Comparison of ENCODE assay signal across 1 cellular context in the genomic region with DNA sequence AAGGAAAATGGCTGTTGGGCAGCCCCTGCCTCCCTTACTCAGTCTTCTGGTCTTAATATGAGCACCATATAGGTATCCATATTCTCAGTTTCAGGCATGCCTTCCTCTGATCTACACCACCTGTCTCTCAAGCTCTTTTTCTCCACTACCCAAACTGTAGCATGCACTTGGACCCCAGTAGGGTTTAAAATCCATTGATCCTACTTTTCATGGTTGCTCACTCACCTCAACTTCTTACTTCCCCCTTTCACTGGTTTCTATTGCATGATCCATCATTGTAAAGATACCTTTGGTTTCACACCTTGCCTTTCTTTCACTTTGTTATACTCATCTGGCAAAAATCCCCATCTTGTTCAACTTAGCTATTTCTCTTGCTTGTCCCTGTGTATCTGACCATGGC.
TF ChIP-seq lines count a peak whose summit lies in the region.

No MANE protein-coding gene starts in this region.

TF ChIP-seq in GM12878, 131 proteins besides CTCF, POLR2A, EP300 and RAD21 (continued from another document and continues in another):
- TF ChIP-seq, protein P1, sequence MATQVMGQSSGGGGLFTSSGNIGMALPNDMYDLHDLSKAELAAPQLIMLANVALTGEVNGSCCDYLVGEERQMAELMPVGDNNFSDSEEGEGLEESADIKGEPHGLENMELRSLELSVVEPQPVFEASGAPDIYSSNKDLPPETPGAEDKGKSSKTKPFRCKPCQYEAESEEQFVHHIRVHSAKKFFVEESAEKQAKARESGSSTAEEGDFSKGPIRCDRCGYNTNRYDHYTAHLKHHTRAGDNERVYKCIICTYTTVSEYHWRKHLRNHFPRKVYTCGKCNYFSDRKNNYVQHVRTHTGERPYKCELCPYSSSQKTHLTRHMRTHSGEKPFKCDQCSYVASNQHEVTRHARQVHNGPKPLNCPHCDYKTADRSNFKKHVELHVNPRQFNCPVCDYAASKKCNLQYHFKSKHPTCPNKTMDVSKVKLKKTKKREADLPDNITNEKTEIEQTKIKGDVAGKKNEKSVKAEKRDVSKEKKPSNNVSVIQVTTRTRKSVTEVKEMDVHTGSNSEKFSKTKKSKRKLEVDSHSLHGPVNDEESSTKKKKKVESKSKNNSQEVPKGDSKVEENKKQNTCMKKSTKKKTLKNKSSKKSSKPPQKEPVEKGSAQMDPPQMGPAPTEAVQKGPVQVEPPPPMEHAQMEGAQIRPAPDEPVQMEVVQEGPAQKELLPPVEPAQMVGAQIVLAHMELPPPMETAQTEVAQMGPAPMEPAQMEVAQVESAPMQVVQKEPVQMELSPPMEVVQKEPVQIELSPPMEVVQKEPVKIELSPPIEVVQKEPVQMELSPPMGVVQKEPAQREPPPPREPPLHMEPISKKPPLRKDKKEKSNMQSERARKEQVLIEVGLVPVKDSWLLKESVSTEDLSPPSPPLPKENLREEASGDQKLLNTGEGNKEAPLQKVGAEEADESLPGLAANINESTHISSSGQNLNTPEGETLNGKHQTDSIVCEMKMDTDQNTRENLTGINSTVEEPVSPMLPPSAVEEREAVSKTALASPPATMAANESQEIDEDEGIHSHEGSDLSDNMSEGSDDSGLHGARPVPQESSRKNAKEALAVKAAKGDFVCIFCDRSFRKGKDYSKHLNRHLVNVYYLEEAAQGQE (IDR thresholded peaks at IDR 0.05; ENCODE audit: low read depth, low read length) = no peak
- TF ChIP-seq, protein P2, sequence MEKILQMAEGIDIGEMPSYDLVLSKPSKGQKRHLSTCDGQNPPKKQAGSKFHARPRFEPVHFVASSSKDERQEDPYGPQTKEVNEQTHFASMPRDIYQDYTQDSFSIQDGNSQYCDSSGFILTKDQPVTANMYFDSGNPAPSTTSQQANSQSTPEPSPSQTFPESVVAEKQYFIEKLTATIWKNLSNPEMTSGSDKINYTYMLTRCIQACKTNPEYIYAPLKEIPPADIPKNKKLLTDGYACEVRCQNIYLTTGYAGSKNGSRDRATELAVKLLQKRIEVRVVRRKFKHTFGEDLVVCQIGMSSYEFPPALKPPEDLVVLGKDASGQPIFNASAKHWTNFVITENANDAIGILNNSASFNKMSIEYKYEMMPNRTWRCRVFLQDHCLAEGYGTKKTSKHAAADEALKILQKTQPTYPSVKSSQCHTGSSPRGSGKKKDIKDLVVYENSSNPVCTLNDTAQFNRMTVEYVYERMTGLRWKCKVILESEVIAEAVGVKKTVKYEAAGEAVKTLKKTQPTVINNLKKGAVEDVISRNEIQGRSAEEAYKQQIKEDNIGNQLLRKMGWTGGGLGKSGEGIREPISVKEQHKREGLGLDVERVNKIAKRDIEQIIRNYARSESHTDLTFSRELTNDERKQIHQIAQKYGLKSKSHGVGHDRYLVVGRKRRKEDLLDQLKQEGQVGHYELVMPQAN (conservative IDR thresholded peaks at IDR 0.05) = no peak
- TF ChIP-seq EED (IDR thresholded peaks at IDR 0.05; ENCODE audit: low read depth) (peak; percentile 84), ZNF24 (IDR thresholded peaks at IDR 0.05) (no peak), KLF5 (IDR thresholded peaks at IDR 0.05; ENCODE audit: partially characterized antibody) (no peak), SIX5 (IDR thresholded peaks at IDR 0.05; ENCODE audit: low read depth, low read length, severe bottlenecking) (no peak), CREM (IDR thresholded peaks at IDR 0.05; ENCODE audit: low read depth) (no peak), YBX1 (IDR thresholded peaks at IDR 0.05) (no peak), SMAD5 (IDR thresholded peaks at IDR 0.05; ENCODE audit: low read depth) (no peak), RBBP5 (conservative IDR thresholded peaks at IDR 0.05) (no peak), IKZF1 (conservative IDR thresholded peaks at IDR 0.05) (peak; percentile 92), NR2F1 (conservative IDR thresholded peaks at IDR 0.05) (no peak), HCFC1 (IDR thresholded peaks at IDR 0.05; ENCODE audit: low read length) (no peak), POU2F2 (IDR thresholded peaks at IDR 0.05; ENCODE audit: borderline replicate concordance, low read depth, low read length) (no peak), SUPT20H (IDR thresholded peaks at IDR 0.05; ENCODE audit: borderline replicate concordance, control insufficient read depth, low read depth, low read length) (no peak), BMI1 (IDR thresholded peaks at IDR 0.05; ENCODE audit: borderline replicate concordance) (no peak; the same call in 1 of the 2 replicates), RCOR1 (conservative IDR thresholded peaks at IDR 0.05; ENCODE audit: low read depth, low read length) (no peak), CHD2 (IDR thresholded peaks at IDR 0.05; ENCODE audit: borderline replicate concordance, low read depth, low read length) (no peak), CHD1 (IDR thresholded peaks at IDR 0.05; ENCODE audit: low read depth, low read length) (no peak), FOS (IDR thresholded peaks at IDR 0.05; ENCODE audit: borderline replicate concordance, extremely low read depth, insufficient read length) (no peak), HDAC6 (IDR thresholded peaks at IDR 0.05; ENCODE audit: unreplicated experiment) (no peak), MYB (IDR thresholded peaks at IDR 0.05; ENCODE audit: borderline replicate concordance, low read depth, low read length) (no peak), ZNF274 (IDR thresholded peaks at IDR 0.05; ENCODE audit: insufficient read depth, insufficient read length) (no peak), TAF1 (IDR thresholded peaks at IDR 0.05; ENCODE audit: borderline replicate concordance, low read depth, low read length) (no peak), STAT1 (conservative IDR thresholded peaks at IDR 0.05) (no peak), LARP7 (IDR thresholded peaks at IDR 0.05) (no peak), POLR2AphosphoS2 (IDR thresholded peaks at IDR 0.05; ENCODE audit: low read depth, low read length) (no peak), NR2C2 (IDR thresholded peaks at IDR 0.05; ENCODE audit: borderline replicate concordance, control insufficient read depth, insufficient read length, low read depth) (no peak), KDM1A (IDR thresholded peaks at IDR 0.05; ENCODE audit: borderline replicate concordance) (no peak), NBN (IDR thresholded peaks at IDR 0.05) (peak; percentile 77; the same call in 1 of the 2 replicates), PAX5 (IDR thresholded peaks at IDR 0.05; ENCODE audit: borderline replicate concordance, low read depth, low read length) (peak; percentile 39; the same call in 1 of the 2 replicates), CBX3 (IDR thresholded peaks at IDR 0.05; ENCODE audit: borderline replicate concordance, low read depth) (no peak), BRCA1 (IDR thresholded peaks at IDR 0.05; ENCODE audit: low read depth, low read length) (no peak), JUND (IDR thresholded peaks at IDR 0.05; ENCODE audit: low read depth, low read length) (no peak), SREBF1 (IDR thresholded peaks at IDR 0.05; ENCODE audit: low read length) (no peak), IKZF2 (IDR thresholded peaks at IDR 0.05) (peak; percentile 95 to 97), NFIC (IDR thresholded peaks at IDR 0.05; ENCODE audit: low read depth, low read length) (peak; percentile 52; the same call in 1 of the 2 replicates)
- TF ChIP-seq, protein P3, sequence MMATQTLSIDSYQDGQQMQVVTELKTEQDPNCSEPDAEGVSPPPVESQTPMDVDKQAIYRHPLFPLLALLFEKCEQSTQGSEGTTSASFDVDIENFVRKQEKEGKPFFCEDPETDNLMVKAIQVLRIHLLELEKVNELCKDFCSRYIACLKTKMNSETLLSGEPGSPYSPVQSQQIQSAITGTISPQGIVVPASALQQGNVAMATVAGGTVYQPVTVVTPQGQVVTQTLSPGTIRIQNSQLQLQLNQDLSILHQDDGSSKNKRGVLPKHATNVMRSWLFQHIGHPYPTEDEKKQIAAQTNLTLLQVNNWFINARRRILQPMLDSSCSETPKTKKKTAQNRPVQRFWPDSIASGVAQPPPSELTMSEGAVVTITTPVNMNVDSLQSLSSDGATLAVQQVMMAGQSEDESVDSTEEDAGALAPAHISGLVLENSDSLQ (IDR thresholded peaks at IDR 0.05) = peak; percentile 71; the same call in 1 of the 2 replicates
- TF ChIP-seq, protein P4, sequence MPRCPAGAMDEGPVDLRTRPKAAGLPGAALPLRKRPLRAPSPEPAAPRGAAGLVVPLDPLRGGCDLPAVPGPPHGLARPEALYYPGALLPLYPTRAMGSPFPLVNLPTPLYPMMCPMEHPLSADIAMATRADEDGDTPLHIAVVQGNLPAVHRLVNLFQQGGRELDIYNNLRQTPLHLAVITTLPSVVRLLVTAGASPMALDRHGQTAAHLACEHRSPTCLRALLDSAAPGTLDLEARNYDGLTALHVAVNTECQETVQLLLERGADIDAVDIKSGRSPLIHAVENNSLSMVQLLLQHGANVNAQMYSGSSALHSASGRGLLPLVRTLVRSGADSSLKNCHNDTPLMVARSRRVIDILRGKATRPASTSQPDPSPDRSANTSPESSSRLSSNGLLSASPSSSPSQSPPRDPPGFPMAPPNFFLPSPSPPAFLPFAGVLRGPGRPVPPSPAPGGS (IDR thresholded peaks at IDR 0.05; ENCODE audit: borderline replicate concordance, insufficient read depth, low read depth, low read length, poor library complexity, severe bottlenecking) = no peak
- TF ChIP-seq, protein P5, sequence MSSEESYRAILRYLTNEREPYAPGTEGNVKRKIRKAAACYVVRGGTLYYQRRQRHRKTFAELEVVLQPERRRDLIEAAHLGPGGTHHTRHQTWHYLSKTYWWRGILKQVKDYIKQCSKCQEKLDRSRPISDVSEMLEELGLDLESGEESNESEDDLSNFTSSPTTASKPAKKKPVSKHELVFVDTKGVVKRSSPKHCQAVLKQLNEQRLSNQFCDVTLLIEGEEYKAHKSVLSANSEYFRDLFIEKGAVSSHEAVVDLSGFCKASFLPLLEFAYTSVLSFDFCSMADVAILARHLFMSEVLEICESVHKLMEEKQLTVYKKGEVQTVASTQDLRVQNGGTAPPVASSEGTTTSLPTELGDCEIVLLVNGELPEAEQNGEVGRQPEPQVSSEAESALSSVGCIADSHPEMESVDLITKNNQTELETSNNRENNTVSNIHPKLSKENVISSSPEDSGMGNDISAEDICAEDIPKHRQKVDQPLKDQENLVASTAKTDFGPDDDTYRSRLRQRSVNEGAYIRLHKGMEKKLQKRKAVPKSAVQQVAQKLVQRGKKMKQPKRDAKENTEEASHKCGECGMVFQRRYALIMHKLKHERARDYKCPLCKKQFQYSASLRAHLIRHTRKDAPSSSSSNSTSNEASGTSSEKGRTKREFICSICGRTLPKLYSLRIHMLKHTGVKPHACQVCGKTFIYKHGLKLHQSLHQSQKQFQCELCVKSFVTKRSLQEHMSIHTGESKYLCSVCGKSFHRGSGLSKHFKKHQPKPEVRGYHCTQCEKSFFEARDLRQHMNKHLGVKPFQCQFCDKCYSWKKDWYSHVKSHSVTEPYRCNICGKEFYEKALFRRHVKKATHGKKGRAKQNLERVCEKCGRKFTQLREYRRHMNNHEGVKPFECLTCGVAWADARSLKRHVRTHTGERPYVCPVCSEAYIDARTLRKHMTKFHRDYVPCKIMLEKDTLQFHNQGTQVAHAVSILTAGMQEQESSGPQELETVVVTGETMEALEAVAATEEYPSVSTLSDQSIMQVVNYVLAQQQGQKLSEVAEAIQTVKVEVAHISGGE (CRISPR knock-in tag; IDR thresholded peaks at IDR 0.05) = no peak
- TF ChIP-seq, protein P6, sequence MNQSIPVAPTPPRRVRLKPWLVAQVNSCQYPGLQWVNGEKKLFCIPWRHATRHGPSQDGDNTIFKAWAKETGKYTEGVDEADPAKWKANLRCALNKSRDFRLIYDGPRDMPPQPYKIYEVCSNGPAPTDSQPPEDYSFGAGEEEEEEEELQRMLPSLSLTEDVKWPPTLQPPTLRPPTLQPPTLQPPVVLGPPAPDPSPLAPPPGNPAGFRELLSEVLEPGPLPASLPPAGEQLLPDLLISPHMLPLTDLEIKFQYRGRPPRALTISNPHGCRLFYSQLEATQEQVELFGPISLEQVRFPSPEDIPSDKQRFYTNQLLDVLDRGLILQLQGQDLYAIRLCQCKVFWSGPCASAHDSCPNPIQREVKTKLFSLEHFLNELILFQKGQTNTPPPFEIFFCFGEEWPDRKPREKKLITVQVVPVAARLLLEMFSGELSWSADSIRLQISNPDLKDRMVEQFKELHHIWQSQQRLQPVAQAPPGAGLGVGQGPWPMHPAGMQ (IDR thresholded peaks at IDR 0.05; ENCODE audit: borderline replicate concordance) = no peak
- TF ChIP-seq, protein P7, sequence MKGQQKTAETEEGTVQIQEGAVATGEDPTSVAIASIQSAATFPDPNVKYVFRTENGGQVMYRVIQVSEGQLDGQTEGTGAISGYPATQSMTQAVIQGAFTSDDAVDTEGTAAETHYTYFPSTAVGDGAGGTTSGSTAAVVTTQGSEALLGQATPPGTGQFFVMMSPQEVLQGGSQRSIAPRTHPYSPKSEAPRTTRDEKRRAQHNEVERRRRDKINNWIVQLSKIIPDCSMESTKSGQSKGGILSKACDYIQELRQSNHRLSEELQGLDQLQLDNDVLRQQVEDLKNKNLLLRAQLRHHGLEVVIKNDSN (IDR thresholded peaks at IDR 0.05; ENCODE audit: borderline replicate concordance, extremely low read length, insufficient read depth, low read depth, low read length) = no peak
- TF ChIP-seq, protein P8, sequence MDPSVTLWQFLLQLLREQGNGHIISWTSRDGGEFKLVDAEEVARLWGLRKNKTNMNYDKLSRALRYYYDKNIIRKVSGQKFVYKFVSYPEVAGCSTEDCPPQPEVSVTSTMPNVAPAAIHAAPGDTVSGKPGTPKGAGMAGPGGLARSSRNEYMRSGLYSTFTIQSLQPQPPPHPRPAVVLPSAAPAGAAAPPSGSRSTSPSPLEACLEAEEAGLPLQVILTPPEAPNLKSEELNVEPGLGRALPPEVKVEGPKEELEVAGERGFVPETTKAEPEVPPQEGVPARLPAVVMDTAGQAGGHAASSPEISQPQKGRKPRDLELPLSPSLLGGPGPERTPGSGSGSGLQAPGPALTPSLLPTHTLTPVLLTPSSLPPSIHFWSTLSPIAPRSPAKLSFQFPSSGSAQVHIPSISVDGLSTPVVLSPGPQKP (IDR thresholded peaks at IDR 0.05; ENCODE audit: low read depth, low read length) = no peak
- TF ChIP-seq, protein P9, sequence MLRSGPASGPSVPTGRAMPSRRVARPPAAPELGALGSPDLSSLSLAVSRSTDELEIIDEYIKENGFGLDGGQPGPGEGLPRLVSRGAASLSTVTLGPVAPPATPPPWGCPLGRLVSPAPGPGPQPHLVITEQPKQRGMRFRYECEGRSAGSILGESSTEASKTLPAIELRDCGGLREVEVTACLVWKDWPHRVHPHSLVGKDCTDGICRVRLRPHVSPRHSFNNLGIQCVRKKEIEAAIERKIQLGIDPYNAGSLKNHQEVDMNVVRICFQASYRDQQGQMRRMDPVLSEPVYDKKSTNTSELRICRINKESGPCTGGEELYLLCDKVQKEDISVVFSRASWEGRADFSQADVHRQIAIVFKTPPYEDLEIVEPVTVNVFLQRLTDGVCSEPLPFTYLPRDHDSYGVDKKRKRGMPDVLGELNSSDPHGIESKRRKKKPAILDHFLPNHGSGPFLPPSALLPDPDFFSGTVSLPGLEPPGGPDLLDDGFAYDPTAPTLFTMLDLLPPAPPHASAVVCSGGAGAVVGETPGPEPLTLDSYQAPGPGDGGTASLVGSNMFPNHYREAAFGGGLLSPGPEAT (IDR thresholded peaks at IDR 0.05; ENCODE audit: low read depth) = peak; percentile 79
- TF ChIP-seq, protein P10, sequence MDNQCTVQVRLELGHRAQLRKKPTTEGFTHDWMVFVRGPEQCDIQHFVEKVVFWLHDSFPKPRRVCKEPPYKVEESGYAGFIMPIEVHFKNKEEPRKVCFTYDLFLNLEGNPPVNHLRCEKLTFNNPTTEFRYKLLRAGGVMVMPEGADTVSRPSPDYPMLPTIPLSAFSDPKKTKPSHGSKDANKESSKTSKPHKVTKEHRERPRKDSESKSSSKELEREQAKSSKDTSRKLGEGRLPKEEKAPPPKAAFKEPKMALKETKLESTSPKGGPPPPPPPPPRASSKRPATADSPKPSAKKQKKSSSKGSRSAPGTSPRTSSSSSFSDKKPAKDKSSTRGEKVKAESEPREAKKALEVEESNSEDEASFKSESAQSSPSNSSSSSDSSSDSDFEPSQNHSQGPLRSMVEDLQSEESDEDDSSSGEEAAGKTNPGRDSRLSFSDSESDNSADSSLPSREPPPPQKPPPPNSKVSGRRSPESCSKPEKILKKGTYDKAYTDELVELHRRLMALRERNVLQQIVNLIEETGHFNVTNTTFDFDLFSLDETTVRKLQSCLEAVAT (IDR thresholded peaks at IDR 0.05) = peak; percentile 66; the same call in 1 of the 2 replicates
